8 cellular contexts compared by ENCODE assay signal in genomic region chr6:125083684-125083990, GRCh38.
"Had no signal": no experiment of that assay in that cellular context is flagged by ENCODE, and none has a peak within 500 bp of the region (broad histone marks: within the 10 kb centered on the region; RNA-seq: fewer than 3 reads in every experiment).

No MANE protein-coding gene starts in this region.

- FAIRE-seq: G401.6, GM12878, GM12891, GM12892, GM18507, GM19239 had no signal

- H3K4me3 ChIP-seq: GM12878 had no signal

- ATAC-seq: GM12878 had no signal

- DNase-seq: GDM1, GF-D8 had no signal
